ENCODE assay signal across 34 cellular contexts in the genomic region with DNA sequence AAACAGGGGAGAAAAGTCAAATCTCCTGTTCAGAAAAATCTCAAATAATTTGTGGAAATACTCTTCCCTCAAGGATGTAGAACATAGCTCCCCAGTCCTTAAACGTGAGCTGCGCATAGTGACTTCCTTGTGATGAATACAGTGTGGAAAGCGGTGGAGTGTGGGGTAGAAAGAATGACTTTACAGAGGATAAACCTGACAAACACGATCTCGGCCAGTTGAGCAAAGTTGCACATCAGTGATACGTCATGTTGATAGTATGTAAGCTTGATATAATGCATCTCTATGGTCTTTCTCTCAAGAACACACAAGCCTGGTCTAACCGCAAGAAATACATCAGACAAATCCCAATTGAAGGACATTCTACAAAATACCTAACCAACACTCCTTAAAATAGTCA. TPM values are rescaled to one million over a fixed set of nuclear protein-coding genes. Genes with fewer than 3 reads are reported as not detected.
"Had no signal": no experiment of that assay in that cellular context is flagged by ENCODE, and none has a peak within 500 bp of the region (broad histone marks: within the 10 kb centered on the region; RNA-seq: fewer than 3 reads in every experiment).

No MANE protein-coding gene starts in this region.

- DNase-seq: activated B cell treated with CpG ODN at 0.5 μM for 24 hours; activated CD4-positive, alpha-beta T cell treated with anti-CD3 and anti-CD28 coated beads for 48 hours; activated CD4-positive, alpha-beta T cell treated with anti-CD3 and anti-CD28 coated beads, Interleukin-2, amount 50 U/mL, for 1 hour; activated CD4-positive, alpha-beta T cell treated with anti-CD3 and anti-CD28 coated beads, Interleukin-2, amount 50 U/mL, for 48 hours; activated CD8-positive, alpha-beta memory T cell treated with anti-CD3 and anti-CD28 coated beads for 24 hours; activated CD8-positive, alpha-beta T cell treated with anti-CD3 and anti-CD28 coated beads for 36 hours; activated effector memory CD4-positive, alpha-beta T cell treated with Interleukin-2 at 50 U/mL for 16 hours; activated gamma-delta T cell treated with Interleukin-2 at 50 U/mL for 16 hours; activated naive CD4-positive, alpha-beta T cell treated with anti-CD3 and anti-CD28 coated beads, Interleukin-2, amount 50 U/mL, for 16 hours; activated naive CD4-positive, alpha-beta T cell treated with Interleukin-2 at 50 U/mL for 16 hours; activated T-cell treated with anti-CD3 and anti-CD28 coated beads, Interleukin-2, amount 50 U/mL, for 4 hours; amygdala; aorta; body of pancreas; central memory CD4-positive, alpha-beta T cell; cerebellar nuclear complex; colonic mucosa; effector CD8-positive, alpha-beta T cell; foreskin keratinocyte; gastrocnemius medialis; glutamatergic neuron; heart left ventricle; T-helper 1 cell; T-helper 17 cell; T1000; WERI-Rb-1 had no signal

- H3K36me3 ChIP-seq: cardiac muscle cell, colonic mucosa, esophagus muscularis mucosa, gastrocnemius medialis, heart left ventricle, WERI-Rb-1 had no signal

- H3K27me3 ChIP-seq: body of pancreas, colonic mucosa, esophagus muscularis mucosa, gastrocnemius medialis, heart left ventricle had no signal

- H3K4me3 Mint-ChIP-seq: activated B cell treated with CpG ODN at 0.5 μM for 24 hours; activated CD8-positive, alpha-beta T cell treated with anti-CD3 and anti-CD28 coated beads for 36 hours; activated naive CD8-positive, alpha-beta T cell; activated T-cell treated with anti-CD3 and anti-CD28 coated beads, Interleukin-2, amount 50 U/mL, for 4 hours; activated T-helper 17 cell treated with anti-CD3 and anti-CD28 coated beads, Interleukin-2, amount 50 U/mL, for 72 hours; T-helper 17 cell; T-helper 2 cell treated with Interferon-gamma antibody and Interleukin-4, amounts not matched to agents 5 μg/mL and 100 μg/mL, for 36 hours had no signal

- H3K4me1 Mint-ChIP-seq: activated B cell treated with CpG ODN at 0.5 μM for 24 hours; activated T-helper 17 cell treated with anti-CD3 and anti-CD28 coated beads, Interleukin-2, amount 50 U/mL, for 72 hours; T-helper 17 cell had no signal

- H3K4me3 ChIP-seq: body of pancreas, cardiac muscle cell, colonic mucosa, esophagus muscularis mucosa, gastrocnemius medialis, heart left ventricle had no signal

- H3K9me3 Mint-ChIP-seq: activated B cell treated with CpG ODN at 0.5 μM for 24 hours; activated CD8-positive, alpha-beta T cell treated with anti-CD3 and anti-CD28 coated beads for 36 hours; activated T-cell treated with anti-CD3 and anti-CD28 coated beads, Interleukin-2, amount 50 U/mL, for 4 hours; activated T-helper 17 cell treated with anti-CD3 and anti-CD28 coated beads, Interleukin-2, amount 50 U/mL, for 72 hours; T-helper 2 cell treated with Interferon-gamma antibody and Interleukin-4, amounts not matched to agents 5 μg/mL and 100 μg/mL, for 36 hours had no signal

- H3K27ac ChIP-seq: body of pancreas, cardiac muscle cell, colonic mucosa, esophagus muscularis mucosa, foreskin keratinocyte, gastrocnemius medialis, heart left ventricle, WERI-Rb-1 had no signal

- ATAC-seq: activated CD4-positive, CD25-positive, alpha-beta regulatory T cell treated with anti-CD3 and anti-CD28 coated beads, Interleukin-2, amount 50 U/mL, for 24 hours; activated CD8-positive, alpha-beta T cell treated with anti-CD3 and anti-CD28 coated beads for 36 hours; activated T-cell treated with anti-CD3 and anti-CD28 coated beads, Interleukin-2, amount 50 U/mL, for 4 hours; activated T-helper 17 cell treated with anti-CD3 and anti-CD28 coated beads, Interleukin-2, amount 50 U/mL, for 72 hours; body of pancreas; foreskin keratinocyte; gastrocnemius medialis; heart left ventricle; T-helper 17 cell had no signal

- H3K36me3 Mint-ChIP-seq: activated naive CD8-positive, alpha-beta T cell had no signal

- H3K4me1 ChIP-seq: body of pancreas, colonic mucosa, foreskin keratinocyte had no signal

- H3K9me3 ChIP-seq: body of pancreas, colonic mucosa, esophagus muscularis mucosa, gastrocnemius medialis, heart left ventricle had no signal

- FAIRE-seq: endometrium, endothelial cell of umbilical vein had no signal

- H3K27ac Mint-ChIP-seq: activated B cell treated with CpG ODN at 0.5 μM for 24 hours; activated CD8-positive, alpha-beta T cell treated with anti-CD3 and anti-CD28 coated beads for 36 hours; activated naive CD8-positive, alpha-beta T cell; activated T-helper 17 cell treated with anti-CD3 and anti-CD28 coated beads, Interleukin-2, amount 50 U/mL, for 72 hours; T-helper 17 cell; T-helper 2 cell treated with Interferon-gamma antibody and Interleukin-4, amounts not matched to agents 5 μg/mL and 100 μg/mL, for 36 hours had no signal

RNA-seq across cellular contexts. Expression of a gene that starts 34.9 kb away (rescaled TPM):
- total RNA-seq: body of pancreas had no signal
